ENCODE assay signal across 8 cellular contexts in the genomic region with DNA sequence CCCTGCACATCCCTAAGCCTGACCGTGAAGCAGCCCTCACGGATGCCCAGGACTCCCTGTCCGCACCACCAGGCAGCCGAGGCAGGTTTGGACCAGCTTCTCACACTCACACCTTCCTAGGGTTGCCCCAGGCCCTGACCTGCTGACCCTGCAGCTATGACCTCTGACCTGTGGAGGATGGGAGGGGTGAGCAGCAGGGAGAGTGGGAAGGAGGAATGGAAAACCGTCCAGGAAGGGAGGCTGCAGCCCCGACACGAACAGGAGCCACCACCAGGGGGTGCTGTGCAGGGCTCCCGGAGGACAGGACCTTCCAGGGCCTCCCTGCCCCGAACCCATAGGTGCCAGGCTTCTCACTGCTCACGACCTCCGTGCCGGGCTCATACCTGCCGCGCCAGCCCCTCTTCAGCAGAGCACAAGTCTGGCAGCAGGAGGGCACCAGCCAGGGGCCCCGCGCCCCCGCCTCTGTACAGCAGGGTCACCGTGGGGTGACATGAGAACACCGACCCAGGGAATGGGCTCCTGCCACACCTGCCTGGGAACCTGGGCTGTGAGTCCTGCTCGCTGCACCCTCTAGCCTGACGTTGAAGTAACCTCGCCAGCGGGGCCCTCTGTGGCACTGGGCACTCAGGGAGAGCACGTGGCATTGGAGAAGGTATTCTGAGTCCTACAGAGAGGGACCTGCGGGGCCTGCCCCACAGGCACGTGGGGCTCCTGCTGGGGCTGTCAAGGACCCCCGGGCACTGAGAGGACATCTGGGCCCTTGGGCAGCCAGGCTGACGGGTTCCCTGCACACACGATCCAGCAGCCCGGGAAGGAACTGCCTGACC. TPM values are rescaled to one million over a fixed set of nuclear protein-coding genes. Genes with fewer than 3 reads are reported as not detected.
DNase-seq lines count a peak whose midpoint lies in the region; ATAC-seq and TF ChIP-seq lines count a peak whose summit lies in the region.

No MANE protein-coding gene starts in this region.

- no peak for TF ChIP-seq POLR2A in body of pancreas (IDR thresholded peaks at IDR 0.05)

- H4K20me1 ChIP-seq in Karpas-422 (ENCODE audit: insufficient read depth, low read depth, low read length), result no peaks in the 10 kb centered on the region; the same call in 1 of the 2 replicates

- no peak overlapping the region for H3K4me2 ChIP-seq in Karpas-422 (ENCODE audit: low read depth, low read length, poor library complexity, severe bottlenecking)

- H3K4me1 ChIP-seq in Karpas-422 (ENCODE audit: low read length) (peaks cover 17% of the 10 kb centered on the region), body of pancreas (peaks cover 9% of the 10 kb centered on the region), iPS DF 6.9 (ENCODE audit: control insufficient read depth, insufficient read depth, low read length) (peaks cover 2% of the 10 kb centered on the region; the same call in 1 of the 2 replicates)

- ATAC-seq in body of pancreas (peak; percentile 81), GM21423 (IDR thresholded peaks at IDR 0.05; ENCODE audit: unreplicated experiment) (no peak), GM19467 (IDR thresholded peaks at IDR 0.05; ENCODE audit: unreplicated experiment) (no peak)

- H3K9me2 ChIP-seq in Karpas-422 (replicated peaks; ENCODE audit: insufficient read depth, low read length), result no peaks in the 10 kb centered on the region

- WGBS in body of pancreas, 2 donors, result 25 to 40% methylated on average over 4 to 30 of the region's 30 CpGs
- WGBS in iPS DF 6.9 (ENCODE audit: insufficient coverage, insufficient read length), result no CpG with 5 or more reads among the region's 30 CpGs

- no peaks in the 10 kb centered on the region for H3K36me3 ChIP-seq in Karpas-422 (ENCODE audit: insufficient read depth, low read length)
- no peaks in the 10 kb centered on the region for H3K36me3 ChIP-seq in body of pancreas (replicated peaks in 1 of 2; ENCODE audit: insufficient read depth in 1 of 2, low read depth in 2 of 2)
- no peaks in the 10 kb centered on the region; the same call in 1 of the 2 replicates for H3K36me3 ChIP-seq in iPS DF 6.9 (ENCODE audit: control insufficient read depth, insufficient read depth, low read length)

- H3K27ac ChIP-seq in Karpas-422 (ENCODE audit: low read length), result no peak overlapping the region
- no peak overlapping the region for H3K27ac ChIP-seq in body of pancreas
- no peak overlapping the region for H3K27ac ChIP-seq in iPS DF 6.9 (ENCODE audit: low read length)

- DNase-seq in DMS153 treated with DMSO at 0.1 percent for 48 hours (lab: John Stamatoyannopoulos, UW; ENCODE audit: unreplicated experiment), result peak; percentile 41
- DNase-seq in Karpas-422, result peak; percentile 88
- DNase-seq in UCSD-AML1 (lab: John Stamatoyannopoulos, UW; ENCODE audit: unreplicated experiment), result peak; percentile 64
- DNase-seq in body of pancreas, result peak; percentile 77 to 86 (median 84)
- peak; percentile 70 for DNase-seq in iPS DF 6.9 (ENCODE audit: low read depth, low spot score)
- DNase-seq in stimulated activated CD4-positive, alpha-beta T cell treated with anti-CD3 and anti-CD28 coated beads, Interleukin-12 subunit alpha, Interleukin-12 subunit beta, amount 100 ng/mL, for 4 hours, result peak; percentile 76

- H3K4me3 ChIP-seq in Karpas-422 (ENCODE audit: low read length) (no peak overlapping the region), body of pancreas (no peak overlapping the region), iPS DF 6.9 (ENCODE audit: low read length) (no peak overlapping the region)

- H3K79me2 ChIP-seq in Karpas-422 (ENCODE audit: low read length), result no peaks in the 10 kb centered on the region

- no peak overlapping the region for H3K9ac ChIP-seq in Karpas-422 (ENCODE audit: low read length)

- H3K27me3 ChIP-seq in Karpas-422 (ENCODE audit: low read length) (no peaks in the 10 kb centered on the region), body of pancreas (no peaks in the 10 kb centered on the region), iPS DF 6.9 (ENCODE audit: control insufficient read depth, insufficient read depth, low read length) (no peaks in the 10 kb centered on the region)

- H3K9me3 ChIP-seq in Karpas-422 (ENCODE audit: low read length), result no peaks in the 10 kb centered on the region
- no peaks in the 10 kb centered on the region for H3K9me3 ChIP-seq in body of pancreas
- H3K9me3 ChIP-seq in iPS DF 6.9 (ENCODE audit: control insufficient read depth, insufficient read depth, low read length), result no peaks in the 10 kb centered on the region

- peak; percentile 81 to 89 (median 86) for TF ChIP-seq CTCF in body of pancreas (IDR thresholded peaks at IDR 0.05)

- no peak overlapping the region for H2AFZ ChIP-seq in Karpas-422 (ENCODE audit: low read length)

- intact Hi-C loops in body of pancreas (cut with DNase I), result loop anchor here (5.0 kb wide), 1 partner anchor 33 kb away; no protein-coding TSS in a partner anchor

RNA-seq across cellular contexts. Expression of a gene that starts 37.6 kb away (rescaled TPM):
- 11.3 and 23.8 TPM in 2 replicates for total RNA-seq in Karpas-422 (2014; rRNA removed; shearing (Covaris generic); ENCODE audit: low replicate concordance)
- 10 to 100 TPM in 1 of 2 donors, 1 to 10 TPM in 1; 5.7 to 10.2 TPM for total RNA-seq in body of pancreas

RNA-seq across cellular contexts. Expression of a gene that starts 37.7 kb away (rescaled TPM):
- total RNA-seq in Karpas-422 (2014; rRNA removed; shearing (Covaris generic); ENCODE audit: low replicate concordance), result 16.9 and 27.1 TPM in 2 replicates
- total RNA-seq in body of pancreas, result 10 to 100 TPM; 16.6 to 27.7 TPM

RNA-seq across cellular contexts. Expression of a gene that starts 41.1 kb away (rescaled TPM):
- 1.8 and 2.1 TPM in 2 replicates for total RNA-seq in Karpas-422 (2014; rRNA removed; shearing (Covaris generic); ENCODE audit: low replicate concordance)
- 100 to 1,000 TPM in 1 of 2 donors, 10 to 100 TPM in 1; 61.0 to 269 TPM for total RNA-seq in body of pancreas

RNA-seq across cellular contexts. Expression of a gene that starts 57.6 kb away (rescaled TPM):
- 1.3 and 1.4 TPM in 2 replicates for total RNA-seq in Karpas-422 (2014; rRNA removed; shearing (Covaris generic); ENCODE audit: low replicate concordance)
- total RNA-seq in body of pancreas, result under 1 TPM in 1 of 2 donors, not detected in 1; 0.26 TPM

RNA-seq across cellular contexts. Expression of a gene that starts 59.7 kb away (rescaled TPM):
- 20.4 and 40.3 TPM in 2 replicates for total RNA-seq in Karpas-422 (2014; rRNA removed; shearing (Covaris generic); ENCODE audit: low replicate concordance)
- 1 to 10 TPM in 1 of 2 donors, not detected in 1; 7.6 TPM for total RNA-seq in body of pancreas

Comparison
In these comparisons a context has a peak if more than half of its experiments do, and no peak if none do; other contexts are left out.
1. RNA of a gene that starts 41.1 kb away (total RNA-seq): 61.0 to 269 TPM in body of pancreas; 1.8 to 2.1 TPM in Karpas-422; every median in the first group is over 10 times any median in the second.
2. Peak in every context shown above with its lines, with median percentiles within 50 percentile points of each other: DNase-seq.